29 cellular contexts compared by ENCODE assay signal in genomic region chr5:3099954-3100353, GRCh38.
"Had no signal": no experiment of that assay in that cellular context is flagged by ENCODE, and none has a peak within 500 bp of the region (broad histone marks: within the 10 kb centered on the region; RNA-seq: fewer than 3 reads in every experiment).

No MANE protein-coding gene starts in this region.

- H3K4me1 ChIP-seq: esophagus squamous epithelium, heart right ventricle, psoas muscle, sigmoid colon, thyroid gland, vagina had no signal

- H3K4me3 ChIP-seq: coronary artery, esophagus squamous epithelium, heart right ventricle, neural progenitor cell, psoas muscle, sigmoid colon, stomach, thyroid gland, vagina had no signal

- H3K36me3 Mint-ChIP-seq: immature natural killer cell; naive thymus-derived CD4-positive, alpha-beta T cell; neural progenitor cell; stimulated activated effector memory CD8-positive, alpha-beta T cell treated with anti-CD3 and anti-CD28 coated beads, Interleukin-12 subunit alpha, Interleukin-12 subunit beta, amount 100 ng/mL, for 72 hours had no signal

- H3K9me3 Mint-ChIP-seq: nephron, neural progenitor cell had no signal

- H3K9ac ChIP-seq: neural progenitor cell had no signal

- H3K9me3 ChIP-seq: esophagus squamous epithelium, heart right ventricle, psoas muscle, sigmoid colon, stomach, thyroid gland, vagina had no signal

- H3K36me3 ChIP-seq: esophagus squamous epithelium, heart right ventricle, neural progenitor cell, sigmoid colon, stomach, thyroid gland, vagina had no signal

- H3K27ac ChIP-seq: coronary artery, esophagus squamous epithelium, heart right ventricle, neural progenitor cell, psoas muscle, sigmoid colon, stomach, thyroid gland, vagina had no signal

- ATAC-seq: effector memory CD8-positive, alpha-beta T cell; heart right ventricle; left lobe of liver; naive thymus-derived CD4-positive, alpha-beta T cell; psoas muscle; stimulated activated effector memory CD8-positive, alpha-beta T cell treated with anti-CD3 and anti-CD28 coated beads, Interleukin-12 subunit alpha, Interleukin-12 subunit beta, amount 100 ng/mL, for 72 hours had no signal

- DNase-seq: dermis blood vessel endothelial cell; effector memory CD8-positive, alpha-beta T cell; erythroblast; esophagus squamous epithelium; foreskin melanocyte; glutamatergic neuron; heart right ventricle; hippocampal formation; immature natural killer cell; islet precursor cell; mesenchymal stem cell; midbrain; naive thymus-derived CD4-positive, alpha-beta T cell; nucleus accumbens; psoas muscle; right cardiac atrium; sigmoid colon; stimulated activated CD4-positive, alpha-beta T cell treated with anti-CD3 and anti-CD28 coated beads, Interleukin-2, amount 100 ng/mL, for 24 hours; stimulated activated CD4-positive, alpha-beta T cell treated with anti-CD3 and anti-CD28 coated beads, Interleukin-4, amount 100 ng/mL, for 24 hours; stimulated activated naive CD4-positive, alpha-beta T cell treated with Interleukin-2 at 50 U/mL for 16 hours; stomach; thyroid gland; trophoblast cell had no signal

- H3K27ac Mint-ChIP-seq: effector memory CD8-positive, alpha-beta T cell; immature natural killer cell; naive thymus-derived CD4-positive, alpha-beta T cell; nephron; stimulated activated effector memory CD8-positive, alpha-beta T cell treated with anti-CD3 and anti-CD28 coated beads, Interleukin-12 subunit alpha, Interleukin-12 subunit beta, amount 100 ng/mL, for 72 hours had no signal

- H3K4me1 Mint-ChIP-seq: immature natural killer cell; naive thymus-derived CD4-positive, alpha-beta T cell; stimulated activated effector memory CD8-positive, alpha-beta T cell treated with anti-CD3 and anti-CD28 coated beads, Interleukin-12 subunit alpha, Interleukin-12 subunit beta, amount 100 ng/mL, for 72 hours had no signal

- H3K4me3 Mint-ChIP-seq: effector memory CD8-positive, alpha-beta T cell; immature natural killer cell; naive thymus-derived CD4-positive, alpha-beta T cell; nephron; neural progenitor cell; stimulated activated effector memory CD8-positive, alpha-beta T cell treated with anti-CD3 and anti-CD28 coated beads, Interleukin-12 subunit alpha, Interleukin-12 subunit beta, amount 100 ng/mL, for 72 hours had no signal

- H3K27me3 ChIP-seq: sigmoid colon, thyroid gland, vagina had no signal
